ENCODE assay signal across 10 cellular contexts in the genomic region with DNA sequence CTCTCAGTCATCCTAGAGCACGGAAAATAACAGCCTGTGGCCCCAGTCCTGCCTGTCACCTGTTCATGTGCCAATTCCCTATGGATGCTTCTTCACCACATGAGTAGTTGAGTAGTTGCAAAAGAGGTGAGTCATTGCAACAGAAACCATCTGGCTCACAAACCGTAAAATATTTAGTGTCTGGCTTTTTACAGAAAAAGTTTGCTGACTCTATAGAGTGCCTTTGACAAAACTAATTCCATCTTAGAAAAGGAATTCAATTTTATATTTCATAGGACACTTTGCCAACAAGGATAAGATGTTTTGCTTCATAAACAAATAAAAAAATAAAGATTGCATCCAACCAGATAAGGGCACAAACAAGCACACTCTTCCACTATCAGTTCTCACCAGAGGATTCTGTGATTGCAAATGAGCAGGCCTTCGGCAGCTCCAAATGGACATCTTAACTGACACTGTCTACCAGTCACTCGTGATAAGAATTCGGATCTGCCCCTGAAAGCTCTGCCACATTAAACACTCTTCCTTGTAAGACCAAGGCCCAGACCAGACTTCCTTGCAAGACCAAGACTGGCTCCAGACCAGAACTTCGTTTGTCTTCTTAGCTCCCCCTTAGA.
DNase-seq lines count a peak whose midpoint lies in the region; ATAC-seq and TF ChIP-seq lines count a peak whose summit lies in the region.
"Had no signal": no experiment of that assay in that cellular context is flagged by ENCODE, and none has a peak within 500 bp of the region (broad histone marks: within the 10 kb centered on the region; RNA-seq: fewer than 3 reads in every experiment).

No MANE protein-coding gene starts in this region.

- H3K4me3 ChIP-seq in HL-60 (replicated peaks; ENCODE audit: insufficient read depth, low read length) (no peak overlapping the region), right cardiac atrium (ENCODE audit: low read length) (no peak overlapping the region)

- intact Hi-C loops in right cardiac atrium (cut with DNase I): no loop called here

- H3K9me3 ChIP-seq in right cardiac atrium (ENCODE audit: control insufficient read depth, low read length): no peaks in the 10 kb centered on the region

- H3K27me3 ChIP-seq in HL-60 (ENCODE audit: insufficient read depth, poor library complexity, severe bottlenecking) (no peaks in the 10 kb centered on the region), right cardiac atrium (ENCODE audit: control insufficient read depth, insufficient read depth) (no peaks in the 10 kb centered on the region)

- no peak for TF ChIP-seq CTCF in HL-60 (IDR thresholded peaks at IDR 0.05; ENCODE audit: insufficient read depth, low read length)

- H3K27ac ChIP-seq in HL-60 (replicated peaks) (no peak overlapping the region), right cardiac atrium (ENCODE audit: low read length) (peak overlapping the region; percentile 27)

- ATAC-seq in right cardiac atrium: peak; percentile 41 to 69

- WGBS in right cardiac atrium: 24% methylated on average over 6 of the region's 6 CpGs

- H3K4me1 ChIP-seq in right cardiac atrium (ENCODE audit: control insufficient read depth, insufficient read depth, low read length): no peaks in the 10 kb centered on the region

- DNase-seq in AG08396 (ENCODE audit: low spot score): peak; percentile 73
- DNase-seq in HL-60 (ENCODE audit: low read depth in 1 of 2, low spot score in 1 of 2): peak; percentile 20 to 50
- peak; percentile 56 to 57 for DNase-seq in SHP77 (lab: John Stamatoyannopoulos, UW)
- DNase-seq in right cardiac atrium: no peak
- no peak for DNase-seq in stimulated activated CD4-positive, alpha-beta T cell treated with anti-CD3 and anti-CD28 coated beads, Interleukin-4, amount 100 ng/mL, for 1 hour
- no peak for DNase-seq in cerebellar nuclear complex (lab: John Stamatoyannopoulos, UW)
- no peak for DNase-seq in activated effector memory CD4-positive, alpha-beta T cell treated with Interleukin-2 at 50 U/mL for 16 hours
- DNase-seq in epidermal melanocyte (ENCODE audit: insufficient read length, low spot score): no peak
- DNase-seq: activated CD4-positive, alpha-beta T cell treated with anti-CD3 and anti-CD28 coated beads for 4 hours; hippocampal formation had no signal

Comparison
In these comparisons a context has a peak if more than half of its experiments do, and no peak if none do; other contexts are left out.
1. DNase-seq: peak in AG08396 (single experiment), HL-60 (2 of 2) and SHP77 (2 of 2); none in right cardiac atrium (0 of 3), stimulated activated CD4-positive, alpha-beta T cell treated with anti-CD3 and anti-CD28 coated beads, Interleukin-4, amount 100 ng/mL, for 1 hour (single experiment), cerebellar nuclear complex (0 of 2), activated effector memory CD4-positive, alpha-beta T cell treated with Interleukin-2 at 50 U/mL for 16 hours (single experiment) and epidermal melanocyte (single experiment).